Comparison of ENCODE assay signal across 6 cellular contexts in genomic region chr2:1621976-1622375, GRCh38.
DNase-seq lines count a peak whose midpoint lies in the region; ATAC-seq, FAIRE-seq and TF ChIP-seq lines count a peak whose summit lies in the region.
"Not testable (repeated sequence)": the region's sequence is repeated elsewhere in the genome, so short reads cannot be mapped to it uniquely, and the experiment has no call there.

No MANE protein-coding gene starts in this region.

- intact Hi-C loops in IMR-90 (cut with micrococcal nuclease); endothelial cell of umbilical vein (cut with micrococcal nuclease): not testable (repeated sequence)

- not testable (repeated sequence) for H4K8ac ChIP-seq in IMR-90 (ENCODE audit: low read depth in 2 of 2, low read length in 2 of 2); neuronal stem cell (ENCODE audit: low read depth, low read length)

- peaks cover 0 to 11% (median 0%) of the 10 kb centered on the region in 11 experiments; a peak in 1 of 22 replicates for H4K20me1 ChIP-seq in BLaER1 treated with 17β-estradiol and CSF1 and Interleukin-3, amounts not matched to agents 10 nM and 100 nM
- not testable (repeated sequence) for H4K20me1 ChIP-seq in IMR-90 (ENCODE audit: insufficient read depth, low read length); endothelial cell of umbilical vein (replicated peaks; ENCODE audit: control insufficient read depth, extremely low read depth, insufficient read depth, low read length)

- not testable (repeated sequence) for H3K18ac ChIP-seq in IMR-90 (ENCODE audit: low read depth, low read length); neuronal stem cell (ENCODE audit: low read length)

- CTCF ChIA-PET in IMR-90 (lab: Yijun Ruan, JAX); endothelial cell of umbilical vein (lab: Charles Lee): not testable (repeated sequence)

- dilution Hi-C loops in IMR-90 (cut with HindIII; ENCODE audit: low sequenced_read_pairs, unreplicated experiment); endothelial cell of umbilical vein (cut with MboI; ENCODE audit: extremely low pct_ligation_motif_present, low sequenced_read_pairs): not testable (repeated sequence)

- not testable (repeated sequence) for H4K91ac ChIP-seq in IMR-90 (ENCODE audit: insufficient read depth, low read depth, low read length); neuronal stem cell (ENCODE audit: low read depth, low read length, poor library complexity)

- peak overlapping the region in 8 of 11 experiments; percentile 3 to 60 (median 32); a peak in 8 of 22 replicates for H3K4me2 ChIP-seq in BLaER1 treated with 17β-estradiol and CSF1 and Interleukin-3, amounts not matched to agents 10 nM and 100 nM
- not testable (repeated sequence) for H3K4me2 ChIP-seq in IMR-90 (ENCODE audit: low read depth, low read length); endothelial cell of umbilical vein (ENCODE audit: insufficient read depth, low read length); neuronal stem cell (ENCODE audit: insufficient read depth, low read length, poor library complexity, severe bottlenecking)

- not testable (repeated sequence) for ATAC-seq in IMR-90 (ENCODE audit: low read depth)

- H3K79me2 ChIP-seq in endothelial cell of umbilical vein (ENCODE audit: control insufficient read depth, insufficient read depth, low read length) = not testable (repeated sequence)

- POLR2A ChIA-PET in IMR-90 (lab: Charles Lee; ENCODE audit: unreplicated experiment); endothelial cell of umbilical vein (lab: Charles Lee): not testable (repeated sequence)

- H3K23ac ChIP-seq in IMR-90 (ENCODE audit: low read depth, low read length); neuronal stem cell (ENCODE audit: low read depth, low read length, poor library complexity): not testable (repeated sequence)

- not testable (repeated sequence) for H2AFZ ChIP-seq in IMR-90 (replicated peaks; ENCODE audit: low read length, poor library complexity); endothelial cell of umbilical vein (ENCODE audit: low read depth, low read length); neuronal stem cell (ENCODE audit: low read length)

- H3K4me3 ChIP-seq in BLaER1 treated with 17β-estradiol and CSF1 and Interleukin-3, amounts not matched to agents 10 nM and 100 nM; IMR-90 (ENCODE audit: insufficient read depth, low read depth, low read length); SJSA1; bronchial epithelial cell (ENCODE audit: low read depth, low read length); endothelial cell of umbilical vein (replicated peaks in 1 of 3; ENCODE audit: insufficient read depth in 1 of 3, low read depth in 1 of 3, low read length in 3 of 3); neuronal stem cell (ENCODE audit: low read length in 2 of 2): not testable (repeated sequence)

- H3K4me1 ChIP-seq in BLaER1 treated with 17β-estradiol and CSF1 and Interleukin-3, amounts not matched to agents 10 nM and 100 nM = peaks cover 11 to 85% (median 54%) of the 10 kb centered on the region in 10 experiments; a peak in 19 of 20 replicates
- H3K4me1 ChIP-seq in IMR-90 (ENCODE audit: control insufficient read depth, insufficient read depth, low read length) = not testable (repeated sequence)
- peaks cover 23% of the 10 kb centered on the region for H3K4me1 ChIP-seq in SJSA1 (replicated peaks)
- H3K4me1 ChIP-seq in endothelial cell of umbilical vein (ENCODE audit: control insufficient read depth, extremely low read depth, insufficient read depth, low read length) = peaks cover 17% of the 10 kb centered on the region
- H3K4me1 ChIP-seq in neuronal stem cell (ENCODE audit: control insufficient read depth in 2 of 2, insufficient read depth in 1 of 2, low read depth in 1 of 2, low read length in 2 of 2) = peaks cover 0 to 11% of the 10 kb centered on the region in 2 donors

- not testable (repeated sequence) for H2BK12ac ChIP-seq in neuronal stem cell (ENCODE audit: low read length)

- H3K9me3 ChIP-seq in BLaER1 treated with 17β-estradiol and CSF1 and Interleukin-3, amounts not matched to agents 10 nM and 100 nM (replicated peaks in 1 of 11) = peaks cover 0 to 14% (median 10%) of the 10 kb centered on the region in 11 experiments; a peak in 12 of 22 replicates
- H3K9me3 ChIP-seq in IMR-90 (ENCODE audit: control insufficient read depth, insufficient read depth, low read length); SJSA1 (replicated peaks); endothelial cell of umbilical vein (replicated peaks; ENCODE audit: control insufficient read depth, insufficient read depth, low read length); neuronal stem cell (replicated peaks in 1 of 2; ENCODE audit: control insufficient read depth in 2 of 2, insufficient read depth in 1 of 2, low read depth in 1 of 2, low read length in 2 of 2): not testable (repeated sequence)

- H2BK120ac ChIP-seq in IMR-90 (ENCODE audit: low read depth, low read length); neuronal stem cell (ENCODE audit: low read depth, low read length): not testable (repeated sequence)

- peaks cover 0 to 45% (median 0%) of the 10 kb centered on the region in 11 experiments; a peak in 7 of 22 replicates for H3K27me3 ChIP-seq in BLaER1 treated with 17β-estradiol and CSF1 and Interleukin-3, amounts not matched to agents 10 nM and 100 nM
- not testable (repeated sequence) for H3K27me3 ChIP-seq in IMR-90 (ENCODE audit: control insufficient read depth, insufficient read depth, low read length); SJSA1 (replicated peaks); bronchial epithelial cell (ENCODE audit: control insufficient read depth, insufficient read depth, low read length); endothelial cell of umbilical vein (ENCODE audit: control insufficient read depth in 2 of 2, insufficient read depth in 2 of 2, low read length in 2 of 2); neuronal stem cell (ENCODE audit: control insufficient read depth in 3 of 3, insufficient read depth in 3 of 3, low read depth in 1 of 3, low read length in 3 of 3)

- in situ Hi-C loops in IMR-90 (cut with MboI; ENCODE audit: low sequenced_read_pairs) = not testable (repeated sequence)

- H3K4ac ChIP-seq in IMR-90 (ENCODE audit: low read depth, low read length); neuronal stem cell (ENCODE audit: low read length): not testable (repeated sequence)

- not testable (repeated sequence) for H2BK15ac ChIP-seq in IMR-90 (ENCODE audit: low read depth, low read length); neuronal stem cell (ENCODE audit: low read length)

- TF ChIP-seq POLR2A in IMR-90 (IDR thresholded peaks at IDR 0.05; ENCODE audit: low read depth, low read length); endothelial cell of umbilical vein (IDR thresholded peaks at IDR 0.05; ENCODE audit: low read depth, low read length): not testable (repeated sequence)

- H2AK5ac ChIP-seq in IMR-90 (ENCODE audit: low read depth, low read length) (peak overlapping the region; percentile 1; the same call in 1 of the 2 replicates), neuronal stem cell (ENCODE audit: low read depth, low read length) (peak overlapping the region; percentile 33)

- not testable (repeated sequence) for DNase-seq in IMR-90; bronchial epithelial cell (ENCODE audit: low read depth); neuronal stem cell (ENCODE audit: low spot score)
- DNase-seq in SJSA1 (ENCODE audit: low read depth in 1 of 2, low spot score in 2 of 2) (peak in 1 of 2 experiments; percentile 63), endothelial cell of umbilical vein (ENCODE audit: low read depth, low spot score) (peak; percentile 15)

- H3K9me1 ChIP-seq in IMR-90 (ENCODE audit: insufficient read depth, low read length); endothelial cell of umbilical vein (replicated peaks; ENCODE audit: control insufficient read depth, extremely low read depth, insufficient read depth, low read length): not testable (repeated sequence)

- not testable (repeated sequence) for H3K79me1 ChIP-seq in IMR-90 (ENCODE audit: low read depth in 1 of 2, low read length in 2 of 2); neuronal stem cell (ENCODE audit: low read depth, low read length)

- not testable (repeated sequence) for H2AK9ac ChIP-seq in IMR-90 (replicated peaks; ENCODE audit: low read depth, low read length, poor library complexity)

- not testable (repeated sequence) for H3K36me3 ChIP-seq in BLaER1 treated with 17β-estradiol and CSF1 and Interleukin-3, amounts not matched to agents 10 nM and 100 nM; IMR-90 (ENCODE audit: control insufficient read depth, insufficient read depth, low read length); SJSA1; bronchial epithelial cell (ENCODE audit: control insufficient read depth, insufficient read depth, low read length); endothelial cell of umbilical vein (ENCODE audit: control insufficient read depth in 2 of 2, extremely low read depth in 1 of 2, insufficient read depth in 2 of 2, low read length in 2 of 2); neuronal stem cell (replicated peaks in 1 of 2; ENCODE audit: control insufficient read depth in 2 of 2, insufficient read depth in 2 of 2, low read length in 2 of 2)

- not testable (repeated sequence) for TF ChIP-seq RAD21 in IMR-90 (IDR thresholded peaks at IDR 0.05; ENCODE audit: low read length)

- FAIRE-seq in bronchial epithelial cell (lab: Jason Lieb, UNC) = peak; percentile 86
- peak; percentile 82 for FAIRE-seq in endothelial cell of umbilical vein (lab: Jason Lieb, UNC)

- BruUV-seq in IMR-90 (replicated peaks; lab: Mats Ljungman, UMichigan); endothelial cell of umbilical vein (replicated peaks; lab: Mats Ljungman, UMichigan): not testable (repeated sequence)

- not testable (repeated sequence) for H3K27ac ChIP-seq in BLaER1 treated with 17β-estradiol and CSF1 and Interleukin-3, amounts not matched to agents 10 nM and 100 nM; IMR-90 (ENCODE audit: insufficient read depth, low read length); endothelial cell of umbilical vein (ENCODE audit: insufficient read depth, low read depth, low read length); neuronal stem cell (replicated peaks; ENCODE audit: low read length)
- peak overlapping the region; percentile 40 for H3K27ac ChIP-seq in SJSA1

- not testable (repeated sequence) for H2BK5ac ChIP-seq in IMR-90 (ENCODE audit: low read depth, low read length, poor library complexity, severe bottlenecking); neuronal stem cell (ENCODE audit: low read length)

- WGBS in IMR-90 (ENCODE audit: extremely low coverage in 2 of 2, insufficient read length in 1 of 2), 2 experiments = 82% methylated on average over 3 of the region's 3 CpGs; no CpG with 5 or more reads in 1 of the 2 experiments
- WGBS in neuronal stem cell (ENCODE audit: extremely low coverage in 2 of 2, insufficient read length in 2 of 2, insufficient replicate concordance in 1 of 2), 2 donors = no CpG with 5 or more reads among the region's 3 CpGs

- not testable (repeated sequence) for TF ChIP-seq CTCF in IMR-90 (conservative IDR thresholded peaks at IDR 0.05; ENCODE audit: low read depth, low read length); bronchial epithelial cell (IDR thresholded peaks at IDR 0.05; ENCODE audit: insufficient read depth, low read length, severe bottlenecking); endothelial cell of umbilical vein (IDR thresholded peaks at IDR 0.05; ENCODE audit: extremely low read depth in 1 of 2, insufficient read depth in 1 of 2, low read depth in 1 of 2, low read length in 2 of 2)

- H3K9ac ChIP-seq in BLaER1 treated with 17β-estradiol and CSF1 and Interleukin-3, amounts not matched to agents 10 nM and 100 nM; IMR-90 (ENCODE audit: low read depth, low read length); endothelial cell of umbilical vein (replicated peaks; ENCODE audit: extremely low read depth, insufficient read depth, low read length); neuronal stem cell (ENCODE audit: low read depth, low read length, poor library complexity): not testable (repeated sequence)

- H3K56ac ChIP-seq in IMR-90 (ENCODE audit: extremely low read depth, insufficient read depth, low read length) = not testable (repeated sequence)

- not testable (repeated sequence) for H3K14ac ChIP-seq in IMR-90 (replicated peaks; ENCODE audit: low read depth, low read length); neuronal stem cell (ENCODE audit: low read length)

- not testable (repeated sequence) for H4K5ac ChIP-seq in IMR-90 (ENCODE audit: low read depth, low read length)

- not testable (repeated sequence) for H2BK20ac ChIP-seq in IMR-90 (ENCODE audit: low read depth, low read length)
